ENCODE assay signal across 28 cellular contexts in the genomic region with DNA sequence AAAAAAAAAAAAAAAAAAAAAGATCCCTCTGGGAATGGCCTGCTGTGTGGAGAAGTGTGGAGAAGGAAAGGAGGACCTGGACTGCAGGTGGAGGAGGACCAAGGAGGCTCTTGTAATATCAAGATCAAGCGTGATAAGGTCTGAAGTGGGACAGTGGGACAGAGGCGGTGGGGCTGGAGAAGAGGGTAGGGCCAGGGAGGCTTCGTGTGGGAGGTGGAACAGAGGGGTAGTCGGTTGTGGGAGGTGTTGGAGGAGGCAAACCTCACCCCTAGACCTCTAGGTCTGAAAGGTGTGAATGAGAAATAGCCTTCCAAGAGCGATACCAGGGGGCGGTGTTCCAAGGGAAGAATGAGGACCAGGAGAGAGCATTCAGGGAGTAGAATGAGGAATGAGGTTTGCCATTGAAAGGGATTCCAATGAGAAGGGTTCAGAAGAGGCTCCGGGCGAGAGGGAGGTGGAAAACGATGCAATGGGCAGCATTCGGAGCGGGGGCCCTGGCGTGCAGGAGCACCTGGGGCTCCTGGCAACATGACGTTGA. TPM values are rescaled to one million over a fixed set of nuclear protein-coding genes. Genes with fewer than 3 reads are reported as not detected.
"Had no signal": no experiment of that assay in that cellular context is flagged by ENCODE, and none has a peak within 500 bp of the region (broad histone marks: within the 10 kb centered on the region; RNA-seq: fewer than 3 reads in every experiment).

No MANE protein-coding gene starts in this region.

- H3K4me3 Mint-ChIP-seq: activated naive CD8-positive, alpha-beta T cell treated with anti-CD3 and anti-CD28 coated beads for 36 hours; activated T-cell treated with anti-CD3 and anti-CD28 coated beads, Interleukin-2, amount 50 U/mL, for 72 hours; naive B cell; nephron progenitor cell; T-cell; type B pancreatic cell had no signal

- H3K9me3 Mint-ChIP-seq: activated naive CD8-positive, alpha-beta T cell treated with anti-CD3 and anti-CD28 coated beads for 36 hours; activated T-cell treated with anti-CD3 and anti-CD28 coated beads, Interleukin-2, amount 50 U/mL, for 72 hours; naive B cell; nephron progenitor cell; T-cell; type B pancreatic cell had no signal

- H3K27ac ChIP-seq: adrenal gland, body of pancreas, cardiac muscle cell, colonic mucosa, ovary, right lobe of liver, thoracic aorta, uterus had no signal

- ATAC-seq: activated T-cell treated with anti-CD3 and anti-CD28 coated beads, Interleukin-2, amount 50 U/mL, for 72 hours; body of pancreas; left cardiac atrium; left ventricle myocardium superior; right lobe of liver; stimulated activated naive CD8-positive, alpha-beta T cell treated with anti-CD3 and anti-CD28 coated beads, Interleukin-15, Interleukin-2, amounts not matched to agents 100 U/mL and 50 U/mL, for 24 hours; T-cell had no signal

- H3K36me3 ChIP-seq: adrenal gland, cardiac muscle cell, colonic mucosa, ovary, right lobe of liver, thoracic aorta, uterus had no signal

- DNase-seq: activated CD4-positive, alpha-beta T cell treated with anti-CD3 and anti-CD28 coated beads for 4 hours; activated CD4-positive, alpha-beta T cell treated with anti-CD3 and anti-CD28 coated beads, Interleukin-2, amount 50 U/mL, for 4 hours; activated naive CD4-positive, alpha-beta T cell; activated naive CD8-positive, alpha-beta T cell treated with anti-CD3 and anti-CD28 coated beads for 36 hours; activated T-cell treated with anti-CD3 and anti-CD28 coated beads, Interleukin-2, amount 50 U/mL, for 72 hours; adrenal gland; aorta; body of pancreas; cerebellar nuclear complex; colonic mucosa; effector CD8-positive, alpha-beta T cell; islet precursor cell; left cardiac atrium; left ventricle myocardium superior; naive B cell; nephron progenitor cell; ovary; right lobe of liver; stimulated activated CD4-positive, alpha-beta T cell treated with anti-CD3 and anti-CD28 coated beads, Interleukin-4, amount 100 ng/mL, for 1 hour; stimulated activated naive CD8-positive, alpha-beta T cell treated with anti-CD3 and anti-CD28 coated beads, Interleukin-15, Interleukin-2, amounts not matched to agents 100 U/mL and 50 U/mL, for 24 hours; T-cell; uterus had no signal

- H3K4me1 ChIP-seq: body of pancreas, colonic mucosa, right lobe of liver, uterus had no signal

- H3K27ac Mint-ChIP-seq: activated naive CD8-positive, alpha-beta T cell treated with anti-CD3 and anti-CD28 coated beads for 36 hours; activated T-cell treated with anti-CD3 and anti-CD28 coated beads, Interleukin-2, amount 50 U/mL, for 72 hours; naive B cell; nephron progenitor cell; progenitor cell of endocrine pancreas; type B pancreatic cell had no signal

- H3K27me3 Mint-ChIP-seq: activated naive CD8-positive, alpha-beta T cell treated with anti-CD3 and anti-CD28 coated beads for 36 hours; naive B cell; progenitor cell of endocrine pancreas; type B pancreatic cell had no signal

- H3K4me3 ChIP-seq: adrenal gland, body of pancreas, cardiac muscle cell, colonic mucosa, ovary, right lobe of liver, thoracic aorta, uterus had no signal

- H3K27me3 ChIP-seq: adrenal gland, body of pancreas, cardiac muscle cell, colonic mucosa, ovary, right lobe of liver, uterus had no signal

- H3K9me3 ChIP-seq: adrenal gland, body of pancreas, colonic mucosa, ovary, right lobe of liver, thoracic aorta, uterus had no signal

- H3K36me3 Mint-ChIP-seq: naive B cell, T-cell, type B pancreatic cell had no signal

RNA-seq across cellular contexts. Expression of a gene that starts 44.2 kb away (rescaled TPM):
- total RNA-seq: activated naive CD8-positive, alpha-beta T cell treated with anti-CD3 and anti-CD28 coated beads for 36 hours; activated T-cell treated with anti-CD3 and anti-CD28 coated beads, Interleukin-2, amount 50 U/mL, for 72 hours; body of pancreas; lung microvascular endothelial cell; T-cell; T-helper 2 cell treated with Interferon-gamma antibody and Interleukin-4, amounts not matched to agents 100 ng/mL and 5 ng/mL, for 36 hours had no signal
- polyA plus RNA-seq: aorta had no signal
